ENCODE assay signal across 27 cellular contexts in the genomic region with DNA sequence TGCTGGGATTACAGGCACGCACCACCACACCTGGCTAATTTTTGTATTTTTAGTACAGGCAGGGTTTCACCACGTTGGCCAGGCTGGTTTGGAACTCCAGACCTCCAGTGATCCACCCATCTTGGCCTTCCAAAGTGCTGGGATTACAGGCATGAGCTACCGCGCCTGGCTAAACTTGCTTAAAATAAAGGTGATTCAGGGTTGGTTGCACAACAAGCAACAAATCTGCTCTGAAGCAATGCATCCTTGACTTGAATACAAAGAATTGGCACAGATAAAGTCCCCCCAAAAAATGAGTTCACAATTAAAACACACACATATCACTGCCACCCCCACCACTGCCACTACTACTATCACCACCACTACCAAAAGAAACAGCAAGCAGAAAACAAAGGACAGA.
"Had no signal": no experiment of that assay in that cellular context is flagged by ENCODE, and none has a peak within 500 bp of the region (broad histone marks: within the 10 kb centered on the region; RNA-seq: fewer than 3 reads in every experiment).

No MANE protein-coding gene starts in this region.

- DNase-seq: activated CD4-positive, alpha-beta memory T cell treated with anti-CD3 and anti-CD28 coated beads, Interleukin-2, amount 10 ng/mL, durations not matched to agents 7 days and 5 days; activated CD4-positive, alpha-beta T cell treated with anti-CD3 and anti-CD28 coated beads, Interleukin-2, amount 10 ng/mL, durations not matched to agents 24 days and 14 days; activated CD4-positive, CD25-positive, alpha-beta regulatory T cell treated with anti-CD3 and anti-CD28 coated beads, Interleukin-2, amount 50 U/mL, for 72 hours; activated naive CD8-positive, alpha-beta T cell treated with anti-CD3 and anti-CD28 coated beads, Interleukin-2, amount 50 U/mL, for 24 hours; activated T-cell treated with anti-CD3 and anti-CD28 coated beads, Interleukin-2, amount 50 U/mL, for 48 hours; anterior cingulate cortex; body of pancreas; dorsolateral prefrontal cortex; effector memory CD4-positive, alpha-beta T cell; erythroblast; gastrocnemius medialis; left cardiac atrium; left ventricle myocardium superior; naive B cell; pancreas; stimulated activated CD4-positive, alpha-beta T cell treated with anti-CD3 and anti-CD28 coated beads, Interleukin-4, amount 100 ng/mL, for 1 hour; stimulated activated naive CD8-positive, alpha-beta T cell treated with anti-CD3 and anti-CD28 coated beads, Interleukin-15, Interleukin-2, amounts not matched to agents 100 U/mL and 50 U/mL, for 24 hours; T-helper 2 cell; testis; transverse colon; uterus had no signal

- H3K4me3 Mint-ChIP-seq: activated CD4-positive, alpha-beta memory T cell treated with anti-CD3 and anti-CD28 coated beads, Interleukin-2, amount 10 ng/mL, durations not matched to agents 7 days and 5 days; activated CD4-positive, alpha-beta T cell treated with anti-CD3 and anti-CD28 coated beads, Interleukin-2, amount 10 ng/mL, durations not matched to agents 24 days and 14 days; activated naive CD4-positive, alpha-beta T cell treated with anti-CD3 and anti-CD28 coated beads, Interleukin-2, amount 50 U/mL, for 24 hours; activated naive CD8-positive, alpha-beta T cell treated with anti-CD3 and anti-CD28 coated beads, Interleukin-2, amount 50 U/mL, for 24 hours; naive B cell had no signal

- H3K36me3 Mint-ChIP-seq: naive B cell had no signal

- H3K27me3 Mint-ChIP-seq: activated CD4-positive, alpha-beta memory T cell treated with anti-CD3 and anti-CD28 coated beads, Interleukin-2, amount 10 ng/mL, durations not matched to agents 7 days and 5 days; activated CD4-positive, alpha-beta T cell treated with anti-CD3 and anti-CD28 coated beads, Interleukin-2, amount 10 ng/mL, durations not matched to agents 24 days and 14 days; activated naive CD4-positive, alpha-beta T cell treated with anti-CD3 and anti-CD28 coated beads, Interleukin-2, amount 50 U/mL, for 24 hours; activated naive CD8-positive, alpha-beta T cell treated with anti-CD3 and anti-CD28 coated beads, Interleukin-2, amount 50 U/mL, for 24 hours; naive B cell had no signal

- H3K4me1 Mint-ChIP-seq: activated CD4-positive, alpha-beta memory T cell treated with anti-CD3 and anti-CD28 coated beads, Interleukin-2, amount 10 ng/mL, durations not matched to agents 7 days and 5 days; activated CD4-positive, alpha-beta T cell treated with anti-CD3 and anti-CD28 coated beads, Interleukin-2, amount 10 ng/mL, durations not matched to agents 24 days and 14 days; activated naive CD4-positive, alpha-beta T cell treated with anti-CD3 and anti-CD28 coated beads, Interleukin-2, amount 50 U/mL, for 24 hours; activated naive CD8-positive, alpha-beta T cell treated with anti-CD3 and anti-CD28 coated beads, Interleukin-2, amount 50 U/mL, for 24 hours had no signal

- H3K9me3 Mint-ChIP-seq: activated CD4-positive, alpha-beta memory T cell treated with anti-CD3 and anti-CD28 coated beads, Interleukin-2, amount 10 ng/mL, durations not matched to agents 7 days and 5 days; activated CD4-positive, alpha-beta T cell treated with anti-CD3 and anti-CD28 coated beads, Interleukin-2, amount 10 ng/mL, durations not matched to agents 24 days and 14 days; activated naive CD4-positive, alpha-beta T cell treated with anti-CD3 and anti-CD28 coated beads, Interleukin-2, amount 50 U/mL, for 24 hours; activated naive CD8-positive, alpha-beta T cell treated with anti-CD3 and anti-CD28 coated beads, Interleukin-2, amount 50 U/mL, for 24 hours; activated T-helper 2 cell treated with anti-CD3 and anti-CD28 coated beads, Interferon-gamma antibody, Interleukin-2, Interleukin-4, amounts not matched to agents 10 μg/mL and 5 μg/mL and 100 μg/mL, durations not matched to agents 14 hours and 24 hours and 36 hours; naive B cell had no signal

- H3K27ac ChIP-seq: body of pancreas, coronary artery, gastrocnemius medialis, hepatocyte, pancreas, prostate gland, right atrium auricular region, testis, transverse colon, uterus had no signal

- H3K27ac Mint-ChIP-seq: activated CD4-positive, alpha-beta memory T cell treated with anti-CD3 and anti-CD28 coated beads, Interleukin-2, amount 10 ng/mL, durations not matched to agents 7 days and 5 days; activated CD4-positive, alpha-beta T cell treated with anti-CD3 and anti-CD28 coated beads, Interleukin-2, amount 10 ng/mL, durations not matched to agents 24 days and 14 days; activated naive CD4-positive, alpha-beta T cell treated with anti-CD3 and anti-CD28 coated beads, Interleukin-2, amount 50 U/mL, for 24 hours; activated naive CD8-positive, alpha-beta T cell treated with anti-CD3 and anti-CD28 coated beads, Interleukin-2, amount 50 U/mL, for 24 hours; activated T-helper 2 cell treated with anti-CD3 and anti-CD28 coated beads, Interferon-gamma antibody, Interleukin-2, Interleukin-4, amounts not matched to agents 10 μg/mL and 5 μg/mL and 100 μg/mL, durations not matched to agents 14 hours and 24 hours and 36 hours; naive B cell had no signal

- H3K4me3 ChIP-seq: body of pancreas, coronary artery, dorsolateral prefrontal cortex, gastrocnemius medialis, hepatocyte, pancreas, prostate gland, right atrium auricular region, testis, transverse colon, uterus had no signal
